In genomic region chr1:168476588-168477379, GRCh38 we compare ENCODE assay signal across 1 cellular context.
TF ChIP-seq lines count a peak whose summit lies in the region.

No MANE protein-coding gene starts in this region.

TF ChIP-seq in HepG2, 621 proteins besides CTCF, POLR2A, EP300 and RAD21 (continued from another document and continues in another):
- TF ChIP-seq ASH2L (IDR thresholded peaks at IDR 0.05; ENCODE audit: insufficient read length, low read depth, low read length) (no peak), MAF1 (CRISPR knock-in tag; IDR thresholded peaks at IDR 0.05; ENCODE audit: borderline replicate concordance) (no peak), HOXA3 (CRISPR knock-in tag; IDR thresholded peaks at IDR 0.05) (peak; percentile 29; the same call in 1 of the 2 replicates), ZMYM2 (CRISPR knock-in tag; IDR thresholded peaks at IDR 0.05) (peak; percentile 91), FOXO1 (CRISPR knock-in tag; IDR thresholded peaks at IDR 0.05) (peak; percentile 24; the same call in 1 of the 2 replicates), FOXP4 (CRISPR knock-in tag; IDR thresholded peaks at IDR 0.05) (peak; percentile 78), ZKSCAN5 (CRISPR knock-in tag; IDR thresholded peaks at IDR 0.05) (peak; percentile 96), TCF12 (IDR thresholded peaks at IDR 0.05) (no peak), TCF12 (CRISPR knock-in tag; IDR thresholded peaks at IDR 0.05) (no peak), ZNF691 (CRISPR knock-in tag; IDR thresholded peaks at IDR 0.05; ENCODE audit: borderline replicate concordance, low read depth) (no peak), ETV5 (CRISPR knock-in tag; IDR thresholded peaks at IDR 0.05; ENCODE audit: borderline replicate concordance) (peak; percentile 93), SIX4 (CRISPR knock-in tag; IDR thresholded peaks at IDR 0.05) (peak; percentile 64; the same call in 1 of the 2 replicates), HOMEZ (CRISPR knock-in tag; IDR thresholded peaks at IDR 0.05; ENCODE audit: low read depth) (peak; percentile 79; the same call in 1 of the 2 replicates), ZNF768 (CRISPR knock-in tag; IDR thresholded peaks at IDR 0.05) (no peak), ZNF331 (CRISPR knock-in tag; IDR thresholded peaks at IDR 0.05) (peak; percentile 69), ZNF614 (CRISPR knock-in tag; IDR thresholded peaks at IDR 0.05; ENCODE audit: borderline replicate concordance) (peak; percentile 68; the same call in 1 of the 2 replicates), JUN (CRISPR knock-in tag; IDR thresholded peaks at IDR 0.05) (no peak), ZNF790 (CRISPR knock-in tag; IDR thresholded peaks at IDR 0.05; ENCODE audit: borderline replicate concordance) (no peak), ZFP1 (CRISPR knock-in tag; IDR thresholded peaks at IDR 0.05) (0 out of 2 replicates have a peak, but pooled peaks have one; percentile 38), MIXL1 (CRISPR knock-in tag; IDR thresholded peaks at IDR 0.05) (peak; percentile 71; the same call in 1 of the 2 replicates), TBP (CRISPR knock-in tag; IDR thresholded peaks at IDR 0.05) (no peak), MAZ (IDR thresholded peaks at IDR 0.05; ENCODE audit: borderline replicate concordance, low read depth, low read length) (no peak), MAZ (CRISPR knock-in tag; IDR thresholded peaks at IDR 0.05; ENCODE audit: low read depth) (no peak), ZNF557 (CRISPR knock-in tag; IDR thresholded peaks at IDR 0.05) (0 out of 2 replicates have a peak, but pooled peaks have one; percentile 38), TRIM24 (CRISPR knock-in tag; IDR thresholded peaks at IDR 0.05) (peak; percentile 44; the same call in 1 of the 2 replicates), NCOA5 (CRISPR knock-in tag; IDR thresholded peaks at IDR 0.05) (no peak), PREB (CRISPR knock-in tag; IDR thresholded peaks at IDR 0.05) (no peak), ZNF274 (CRISPR knock-in tag; IDR thresholded peaks at IDR 0.05) (no peak)
- TF ChIP-seq, protein P1, sequence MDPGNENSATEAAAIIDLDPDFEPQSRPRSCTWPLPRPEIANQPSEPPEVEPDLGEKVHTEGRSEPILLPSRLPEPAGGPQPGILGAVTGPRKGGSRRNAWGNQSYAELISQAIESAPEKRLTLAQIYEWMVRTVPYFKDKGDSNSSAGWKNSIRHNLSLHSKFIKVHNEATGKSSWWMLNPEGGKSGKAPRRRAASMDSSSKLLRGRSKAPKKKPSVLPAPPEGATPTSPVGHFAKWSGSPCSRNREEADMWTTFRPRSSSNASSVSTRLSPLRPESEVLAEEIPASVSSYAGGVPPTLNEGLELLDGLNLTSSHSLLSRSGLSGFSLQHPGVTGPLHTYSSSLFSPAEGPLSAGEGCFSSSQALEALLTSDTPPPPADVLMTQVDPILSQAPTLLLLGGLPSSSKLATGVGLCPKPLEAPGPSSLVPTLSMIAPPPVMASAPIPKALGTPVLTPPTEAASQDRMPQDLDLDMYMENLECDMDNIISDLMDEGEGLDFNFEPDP (CRISPR knock-in tag; conservative IDR thresholded peaks at IDR 0.05) = no peak
- TF ChIP-seq, protein P2, sequence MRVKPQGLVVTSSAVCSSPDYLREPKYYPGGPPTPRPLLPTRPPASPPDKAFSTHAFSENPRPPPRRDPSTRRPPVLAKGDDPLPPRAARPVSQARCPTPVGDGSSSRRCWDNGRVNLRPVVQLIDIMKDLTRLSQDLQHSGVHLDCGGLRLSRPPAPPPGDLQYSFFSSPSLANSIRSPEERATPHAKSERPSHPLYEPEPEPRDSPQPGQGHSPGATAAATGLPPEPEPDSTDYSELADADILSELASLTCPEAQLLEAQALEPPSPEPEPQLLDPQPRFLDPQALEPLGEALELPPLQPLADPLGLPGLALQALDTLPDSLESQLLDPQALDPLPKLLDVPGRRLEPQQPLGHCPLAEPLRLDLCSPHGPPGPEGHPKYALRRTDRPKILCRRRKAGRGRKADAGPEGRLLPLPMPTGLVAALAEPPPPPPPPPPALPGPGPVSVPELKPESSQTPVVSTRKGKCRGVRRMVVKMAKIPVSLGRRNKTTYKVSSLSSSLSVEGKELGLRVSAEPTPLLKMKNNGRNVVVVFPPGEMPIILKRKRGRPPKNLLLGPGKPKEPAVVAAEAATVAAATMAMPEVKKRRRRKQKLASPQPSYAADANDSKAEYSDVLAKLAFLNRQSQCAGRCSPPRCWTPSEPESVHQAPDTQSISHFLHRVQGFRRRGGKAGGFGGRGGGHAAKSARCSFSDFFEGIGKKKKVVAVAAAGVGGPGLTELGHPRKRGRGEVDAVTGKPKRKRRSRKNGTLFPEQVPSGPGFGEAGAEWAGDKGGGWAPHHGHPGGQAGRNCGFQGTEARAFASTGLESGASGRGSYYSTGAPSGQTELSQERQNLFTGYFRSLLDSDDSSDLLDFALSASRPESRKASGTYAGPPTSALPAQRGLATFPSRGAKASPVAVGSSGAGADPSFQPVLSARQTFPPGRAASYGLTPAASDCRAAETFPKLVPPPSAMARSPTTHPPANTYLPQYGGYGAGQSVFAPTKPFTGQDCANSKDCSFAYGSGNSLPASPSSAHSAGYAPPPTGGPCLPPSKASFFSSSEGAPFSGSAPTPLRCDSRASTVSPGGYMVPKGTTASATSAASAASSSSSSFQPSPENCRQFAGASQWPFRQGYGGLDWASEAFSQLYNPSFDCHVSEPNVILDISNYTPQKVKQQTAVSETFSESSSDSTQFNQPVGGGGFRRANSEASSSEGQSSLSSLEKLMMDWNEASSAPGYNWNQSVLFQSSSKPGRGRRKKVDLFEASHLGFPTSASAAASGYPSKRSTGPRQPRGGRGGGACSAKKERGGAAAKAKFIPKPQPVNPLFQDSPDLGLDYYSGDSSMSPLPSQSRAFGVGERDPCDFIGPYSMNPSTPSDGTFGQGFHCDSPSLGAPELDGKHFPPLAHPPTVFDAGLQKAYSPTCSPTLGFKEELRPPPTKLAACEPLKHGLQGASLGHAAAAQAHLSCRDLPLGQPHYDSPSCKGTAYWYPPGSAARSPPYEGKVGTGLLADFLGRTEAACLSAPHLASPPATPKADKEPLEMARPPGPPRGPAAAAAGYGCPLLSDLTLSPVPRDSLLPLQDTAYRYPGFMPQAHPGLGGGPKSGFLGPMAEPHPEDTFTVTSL (CRISPR knock-in tag; IDR thresholded peaks at IDR 0.05; ENCODE audit: borderline replicate concordance) = peak; percentile 73
- TF ChIP-seq, protein P3, sequence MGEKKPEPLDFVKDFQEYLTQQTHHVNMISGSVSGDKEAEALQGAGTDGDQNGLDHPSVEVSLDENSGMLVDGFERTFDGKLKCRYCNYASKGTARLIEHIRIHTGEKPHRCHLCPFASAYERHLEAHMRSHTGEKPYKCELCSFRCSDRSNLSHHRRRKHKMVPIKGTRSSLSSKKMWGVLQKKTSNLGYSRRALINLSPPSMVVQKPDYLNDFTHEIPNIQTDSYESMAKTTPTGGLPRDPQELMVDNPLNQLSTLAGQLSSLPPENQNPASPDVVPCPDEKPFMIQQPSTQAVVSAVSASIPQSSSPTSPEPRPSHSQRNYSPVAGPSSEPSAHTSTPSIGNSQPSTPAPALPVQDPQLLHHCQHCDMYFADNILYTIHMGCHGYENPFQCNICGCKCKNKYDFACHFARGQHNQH (CRISPR knock-in tag; IDR thresholded peaks at IDR 0.05) = peak; percentile 60
- TF ChIP-seq, protein P4, sequence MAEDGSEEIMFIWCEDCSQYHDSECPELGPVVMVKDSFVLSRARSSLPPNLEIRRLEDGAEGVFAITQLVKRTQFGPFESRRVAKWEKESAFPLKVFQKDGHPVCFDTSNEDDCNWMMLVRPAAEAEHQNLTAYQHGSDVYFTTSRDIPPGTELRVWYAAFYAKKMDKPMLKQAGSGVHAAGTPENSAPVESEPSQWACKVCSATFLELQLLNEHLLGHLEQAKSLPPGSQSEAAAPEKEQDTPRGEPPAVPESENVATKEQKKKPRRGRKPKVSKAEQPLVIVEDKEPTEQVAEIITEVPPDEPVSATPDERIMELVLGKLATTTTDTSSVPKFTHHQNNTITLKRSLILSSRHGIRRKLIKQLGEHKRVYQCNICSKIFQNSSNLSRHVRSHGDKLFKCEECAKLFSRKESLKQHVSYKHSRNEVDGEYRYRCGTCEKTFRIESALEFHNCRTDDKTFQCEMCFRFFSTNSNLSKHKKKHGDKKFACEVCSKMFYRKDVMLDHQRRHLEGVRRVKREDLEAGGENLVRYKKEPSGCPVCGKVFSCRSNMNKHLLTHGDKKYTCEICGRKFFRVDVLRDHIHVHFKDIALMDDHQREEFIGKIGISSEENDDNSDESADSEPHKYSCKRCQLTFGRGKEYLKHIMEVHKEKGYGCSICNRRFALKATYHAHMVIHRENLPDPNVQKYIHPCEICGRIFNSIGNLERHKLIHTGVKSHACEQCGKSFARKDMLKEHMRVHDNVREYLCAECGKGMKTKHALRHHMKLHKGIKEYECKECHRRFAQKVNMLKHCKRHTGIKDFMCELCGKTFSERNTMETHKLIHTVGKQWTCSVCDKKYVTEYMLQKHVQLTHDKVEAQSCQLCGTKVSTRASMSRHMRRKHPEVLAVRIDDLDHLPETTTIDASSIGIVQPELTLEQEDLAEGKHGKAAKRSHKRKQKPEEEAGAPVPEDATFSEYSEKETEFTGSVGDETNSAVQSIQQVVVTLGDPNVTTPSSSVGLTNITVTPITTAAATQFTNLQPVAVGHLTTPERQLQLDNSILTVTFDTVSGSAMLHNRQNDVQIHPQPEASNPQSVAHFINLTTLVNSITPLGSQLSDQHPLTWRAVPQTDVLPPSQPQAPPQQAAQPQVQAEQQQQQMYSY (CRISPR knock-in tag; IDR thresholded peaks at IDR 0.05) = no peak
- TF ChIP-seq, protein P5, sequence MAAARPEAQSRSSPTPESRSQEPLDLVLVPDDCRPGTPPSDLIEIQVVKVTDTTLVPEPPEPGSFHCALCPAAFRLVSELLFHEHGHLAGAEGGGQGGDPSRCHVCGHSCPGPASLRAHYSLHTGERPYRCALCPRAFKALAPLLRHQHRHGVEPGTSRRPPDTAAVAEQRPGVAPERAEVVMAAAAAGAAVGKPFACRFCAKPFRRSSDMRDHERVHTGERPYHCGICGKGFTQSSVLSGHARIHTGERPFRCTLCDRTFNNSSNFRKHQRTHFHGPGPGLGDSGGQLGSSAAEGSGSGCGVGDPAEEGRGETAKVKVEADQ (CRISPR knock-in tag; IDR thresholded peaks at IDR 0.05; ENCODE audit: borderline replicate concordance) = no peak
- TF ChIP-seq, protein P6, sequence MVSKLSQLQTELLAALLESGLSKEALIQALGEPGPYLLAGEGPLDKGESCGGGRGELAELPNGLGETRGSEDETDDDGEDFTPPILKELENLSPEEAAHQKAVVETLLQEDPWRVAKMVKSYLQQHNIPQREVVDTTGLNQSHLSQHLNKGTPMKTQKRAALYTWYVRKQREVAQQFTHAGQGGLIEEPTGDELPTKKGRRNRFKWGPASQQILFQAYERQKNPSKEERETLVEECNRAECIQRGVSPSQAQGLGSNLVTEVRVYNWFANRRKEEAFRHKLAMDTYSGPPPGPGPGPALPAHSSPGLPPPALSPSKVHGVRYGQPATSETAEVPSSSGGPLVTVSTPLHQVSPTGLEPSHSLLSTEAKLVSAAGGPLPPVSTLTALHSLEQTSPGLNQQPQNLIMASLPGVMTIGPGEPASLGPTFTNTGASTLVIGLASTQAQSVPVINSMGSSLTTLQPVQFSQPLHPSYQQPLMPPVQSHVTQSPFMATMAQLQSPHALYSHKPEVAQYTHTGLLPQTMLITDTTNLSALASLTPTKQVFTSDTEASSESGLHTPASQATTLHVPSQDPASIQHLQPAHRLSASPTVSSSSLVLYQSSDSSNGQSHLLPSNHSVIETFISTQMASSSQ (IDR thresholded peaks at IDR 0.05; ENCODE audit: low read depth) = 0 out of 2 replicates have a peak, but pooled peaks have one; percentile 31
- TF ChIP-seq, protein P6 (CRISPR knock-in tag; IDR thresholded peaks at IDR 0.05; ENCODE audit: borderline replicate concordance) = peak; percentile 70; the same call in 1 of the 2 replicates
